Comparison of ENCODE assay signal across 22 cellular contexts in the genomic region with DNA sequence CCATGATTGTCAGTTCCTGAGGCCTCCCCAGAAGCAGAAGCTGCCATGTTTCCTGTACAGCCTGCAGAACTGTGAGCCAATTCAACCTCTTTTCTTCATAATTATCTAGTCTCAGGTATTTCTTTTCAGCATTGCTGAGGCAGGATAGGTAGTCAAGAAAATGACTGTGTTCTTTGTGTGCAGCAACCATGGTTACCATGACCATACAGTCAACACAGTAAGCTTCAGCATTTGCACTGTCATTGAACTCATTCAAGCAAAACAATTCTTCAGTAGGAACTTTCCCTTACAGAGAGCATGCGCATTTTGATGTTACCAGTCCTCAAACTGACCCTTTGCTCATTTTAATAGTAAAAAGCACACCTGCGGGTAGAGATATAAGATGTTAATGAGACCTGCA.
"Had no signal": no experiment of that assay in that cellular context is flagged by ENCODE, and none has a peak within 500 bp of the region (broad histone marks: within the 10 kb centered on the region; RNA-seq: fewer than 3 reads in every experiment).

No MANE protein-coding gene starts in this region.

- H3K4me3 ChIP-seq: dorsolateral prefrontal cortex, hepatocyte, thyroid gland had no signal

- H3K27me3 ChIP-seq: hepatocyte, thyroid gland had no signal

- ATAC-seq: activated CD8-positive, alpha-beta memory T cell treated with anti-CD3 and anti-CD28 coated beads, Interleukin-2, amount 10 ng/mL, durations not matched to agents 7 days and 5 days; activated T-helper 17 cell treated with anti-CD3 and anti-CD28 coated beads, Interleukin-2, amount 50 U/mL, for 72 hours; left lobe of liver had no signal

- H3K79me2 ChIP-seq: hepatocyte had no signal

- FAIRE-seq: colon, islet of Langerhans had no signal

- DNase-seq: activated B cell treated with CpG ODN at 0.5 μM for 24 hours; activated CD4-positive, alpha-beta memory T cell treated with anti-CD3 and anti-CD28 coated beads, Interleukin-2, amount 10 ng/mL, durations not matched to agents 7 days and 5 days; activated CD4-positive, alpha-beta T cell treated with anti-CD3 and anti-CD28 coated beads for 4 hours; activated CD8-positive, alpha-beta memory T cell treated with anti-CD3 and anti-CD28 coated beads, Interleukin-2, amount 10 ng/mL, durations not matched to agents 7 days and 5 days; activated naive CD4-positive, alpha-beta T cell treated with Interleukin-2 at 50 U/mL for 16 hours; activated T-cell treated with anti-CD3 and anti-CD28 coated beads, Interleukin-2, amount 50 U/mL, for 1 hour; central memory CD4-positive, alpha-beta T cell; dorsolateral prefrontal cortex; erythroblast; midbrain; nephron progenitor cell; occipital lobe; posterior cingulate gyrus; stimulated activated CD4-positive, alpha-beta T cell treated with anti-CD3 and anti-CD28 coated beads, Interleukin-12 subunit alpha, Interleukin-12 subunit beta, amount 100 ng/mL, for 4 hours; stimulated activated CD4-positive, alpha-beta T cell treated with anti-CD3 and anti-CD28 coated beads, Interleukin-1b, Interleukin-23, amount 100 ng/mL, for 48 hours; stimulated activated naive CD4-positive, alpha-beta T cell treated with Interleukin-2 at 50 U/mL for 16 hours; thyroid gland had no signal

- H3K4me2 ChIP-seq: hepatocyte had no signal

- H3K9me3 ChIP-seq: thyroid gland had no signal

- H2AFZ ChIP-seq: hepatocyte had no signal

- H3K27ac ChIP-seq: dorsolateral prefrontal cortex, hepatocyte, thyroid gland had no signal

- H3K36me3 ChIP-seq: thyroid gland had no signal

- H3K4me1 ChIP-seq: thyroid gland had no signal
